ENCODE assay signal across 1 cellular context in the genomic region with DNA sequence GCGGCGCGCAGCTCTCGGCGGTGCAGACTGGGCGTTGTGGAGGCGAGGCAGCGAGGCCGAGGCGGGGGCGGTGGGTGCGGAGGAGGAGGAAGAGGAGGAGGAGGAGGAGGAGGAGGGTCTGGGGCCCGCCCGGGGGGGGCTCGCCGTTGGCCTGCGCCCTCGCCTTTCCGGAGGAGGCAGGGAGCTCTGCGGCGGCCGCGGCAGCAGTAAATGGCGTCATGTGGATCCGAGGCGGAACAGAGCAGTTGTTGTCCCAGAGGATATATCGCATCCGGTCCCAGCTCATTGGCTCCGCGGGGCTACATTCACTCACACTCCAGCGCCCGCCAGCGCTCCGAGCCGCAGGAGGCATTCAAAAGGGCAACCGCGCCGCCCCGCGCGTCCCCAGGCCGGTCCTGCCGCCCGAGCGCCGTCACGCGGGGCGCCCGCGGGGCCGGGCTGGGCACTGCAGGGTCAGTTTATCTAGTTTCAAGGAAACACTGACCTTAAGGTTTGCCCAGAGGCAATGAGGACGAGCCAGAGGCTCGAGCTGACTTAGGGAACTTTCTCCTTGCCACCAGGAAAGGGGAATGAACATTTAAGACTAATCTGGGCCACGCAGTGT.
A peak's percentile ranks its signal among the peaks of the same experiment; 100 is the strongest.
TF ChIP-seq lines count a peak whose summit lies in the region.

A gene with protein sequence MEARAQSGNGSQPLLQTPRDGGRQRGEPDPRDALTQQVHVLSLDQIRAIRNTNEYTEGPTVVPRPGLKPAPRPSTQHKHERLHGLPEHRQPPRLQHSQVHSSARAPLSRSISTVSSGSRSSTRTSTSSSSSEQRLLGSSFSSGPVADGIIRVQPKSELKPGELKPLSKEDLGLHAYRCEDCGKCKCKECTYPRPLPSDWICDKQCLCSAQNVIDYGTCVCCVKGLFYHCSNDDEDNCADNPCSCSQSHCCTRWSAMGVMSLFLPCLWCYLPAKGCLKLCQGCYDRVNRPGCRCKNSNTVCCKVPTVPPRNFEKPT (minus strand): TSS at position 29 of the 604 bp plus-strand sequence. CDS start 3,421 bp downstream, outside the sequence.

TF ChIP-seq in HepG2, 621 proteins besides CTCF, POLR2A, EP300 and RAD21 (continued from another document and continues in another):
- peak; percentile 35 for TF ChIP-seq RXRB (CRISPR knock-in tag; IDR thresholded peaks at IDR 0.05; ENCODE audit: borderline replicate concordance)
- TF ChIP-seq ZNF615 (CRISPR knock-in tag; IDR thresholded peaks at IDR 0.05; ENCODE audit: borderline replicate concordance), result no peak
- TF ChIP-seq, protein P1, sequence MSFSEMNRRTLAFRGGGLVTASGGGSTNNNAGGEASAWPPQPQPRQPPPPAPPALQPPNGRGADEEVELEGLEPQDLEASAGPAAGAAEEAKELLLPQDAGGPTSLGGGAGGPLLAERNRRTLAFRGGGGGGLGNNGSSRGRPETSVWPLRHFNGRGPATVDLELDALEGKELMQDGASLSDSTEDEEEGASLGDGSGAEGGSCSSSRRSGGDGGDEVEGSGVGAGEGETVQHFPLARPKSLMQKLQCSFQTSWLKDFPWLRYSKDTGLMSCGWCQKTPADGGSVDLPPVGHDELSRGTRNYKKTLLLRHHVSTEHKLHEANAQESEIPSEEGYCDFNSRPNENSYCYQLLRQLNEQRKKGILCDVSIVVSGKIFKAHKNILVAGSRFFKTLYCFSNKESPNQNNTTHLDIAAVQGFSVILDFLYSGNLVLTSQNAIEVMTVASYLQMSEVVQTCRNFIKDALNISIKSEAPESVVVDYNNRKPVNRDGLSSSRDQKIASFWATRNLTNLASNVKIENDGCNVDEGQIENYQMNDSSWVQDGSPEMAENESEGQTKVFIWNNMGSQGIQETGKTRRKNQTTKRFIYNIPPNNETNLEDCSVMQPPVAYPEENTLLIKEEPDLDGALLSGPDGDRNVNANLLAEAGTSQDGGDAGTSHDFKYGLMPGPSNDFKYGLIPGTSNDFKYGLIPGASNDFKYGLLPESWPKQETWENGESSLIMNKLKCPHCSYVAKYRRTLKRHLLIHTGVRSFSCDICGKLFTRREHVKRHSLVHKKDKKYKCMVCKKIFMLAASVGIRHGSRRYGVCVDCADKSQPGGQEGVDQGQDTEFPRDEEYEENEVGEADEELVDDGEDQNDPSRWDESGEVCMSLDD (CRISPR knock-in tag; IDR thresholded peaks at IDR 0.05; ENCODE audit: borderline replicate concordance), result no peak
- TF ChIP-seq ZNF138 (CRISPR knock-in tag; IDR thresholded peaks at IDR 0.05; ENCODE audit: low read depth), result no peak
- no peak for TF ChIP-seq EZH2 (conservative IDR thresholded peaks at IDR 0.05; ENCODE audit: low read depth, low read length)
- TF ChIP-seq, protein P2, sequence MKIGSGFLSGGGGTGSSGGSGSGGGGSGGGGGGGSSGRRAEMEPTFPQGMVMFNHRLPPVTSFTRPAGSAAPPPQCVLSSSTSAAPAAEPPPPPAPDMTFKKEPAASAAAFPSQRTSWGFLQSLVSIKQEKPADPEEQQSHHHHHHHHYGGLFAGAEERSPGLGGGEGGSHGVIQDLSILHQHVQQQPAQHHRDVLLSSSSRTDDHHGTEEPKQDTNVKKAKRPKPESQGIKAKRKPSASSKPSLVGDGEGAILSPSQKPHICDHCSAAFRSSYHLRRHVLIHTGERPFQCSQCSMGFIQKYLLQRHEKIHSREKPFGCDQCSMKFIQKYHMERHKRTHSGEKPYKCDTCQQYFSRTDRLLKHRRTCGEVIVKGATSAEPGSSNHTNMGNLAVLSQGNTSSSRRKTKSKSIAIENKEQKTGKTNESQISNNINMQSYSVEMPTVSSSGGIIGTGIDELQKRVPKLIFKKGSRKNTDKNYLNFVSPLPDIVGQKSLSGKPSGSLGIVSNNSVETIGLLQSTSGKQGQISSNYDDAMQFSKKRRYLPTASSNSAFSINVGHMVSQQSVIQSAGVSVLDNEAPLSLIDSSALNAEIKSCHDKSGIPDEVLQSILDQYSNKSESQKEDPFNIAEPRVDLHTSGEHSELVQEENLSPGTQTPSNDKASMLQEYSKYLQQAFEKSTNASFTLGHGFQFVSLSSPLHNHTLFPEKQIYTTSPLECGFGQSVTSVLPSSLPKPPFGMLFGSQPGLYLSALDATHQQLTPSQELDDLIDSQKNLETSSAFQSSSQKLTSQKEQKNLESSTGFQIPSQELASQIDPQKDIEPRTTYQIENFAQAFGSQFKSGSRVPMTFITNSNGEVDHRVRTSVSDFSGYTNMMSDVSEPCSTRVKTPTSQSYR (CRISPR knock-in tag; IDR thresholded peaks at IDR 0.05; ENCODE audit: borderline replicate concordance), result peak; percentile 35; the same call in 1 of the 2 replicates
- no peak for TF ChIP-seq ZNF431 (CRISPR knock-in tag; IDR thresholded peaks at IDR 0.05; ENCODE audit: borderline replicate concordance, low read depth)
- peak; percentile 65; the same call in 1 of the 2 replicates for TF ChIP-seq ZBTB21 (CRISPR knock-in tag; IDR thresholded peaks at IDR 0.05)
- no peak for TF ChIP-seq ZFP36L2 (CRISPR knock-in tag; IDR thresholded peaks at IDR 0.05)
- no peak for TF ChIP-seq ARNTL (CRISPR knock-in tag; IDR thresholded peaks at IDR 0.05)
- TF ChIP-seq GZF1 (CRISPR knock-in tag; IDR thresholded peaks at IDR 0.05), result 0 out of 2 replicates have a peak, but pooled peaks have one; percentile 20
- no peak for TF ChIP-seq ZSCAN22 (CRISPR knock-in tag; IDR thresholded peaks at IDR 0.05)
- no peak for TF ChIP-seq ZNF430 (CRISPR knock-in tag; IDR thresholded peaks at IDR 0.05)
- no peak for TF ChIP-seq TCF7 (IDR thresholded peaks at IDR 0.05; ENCODE audit: low read depth)
- no peak for TF ChIP-seq MAF1 (CRISPR knock-in tag; IDR thresholded peaks at IDR 0.05; ENCODE audit: borderline replicate concordance)
- no peak for TF ChIP-seq HMGA1 (CRISPR knock-in tag; conservative IDR thresholded peaks at IDR 0.05)
- TF ChIP-seq TARDBP (CRISPR knock-in tag; IDR thresholded peaks at IDR 0.05), result no peak
- no peak for TF ChIP-seq NR2F6 (IDR thresholded peaks at IDR 0.05)
- TF ChIP-seq NR2F6 (CRISPR knock-in tag; IDR thresholded peaks at IDR 0.05), result no peak
- 0 out of 2 replicates have a peak, but pooled peaks have one; percentile 49 for TF ChIP-seq ZNF670 (CRISPR knock-in tag; IDR thresholded peaks at IDR 0.05; ENCODE audit: borderline replicate concordance)
- TF ChIP-seq GABPB1 (CRISPR knock-in tag; IDR thresholded peaks at IDR 0.05), result peak; percentile 89
- TF ChIP-seq CEBPB (IDR thresholded peaks at IDR 0.05; ENCODE audit: borderline replicate concordance, low read depth, low read length), result no peak
- no peak for TF ChIP-seq MBD4 (IDR thresholded peaks at IDR 0.05; ENCODE audit: borderline replicate concordance, low read length)
- no peak for TF ChIP-seq TGIF2 (CRISPR knock-in tag; IDR thresholded peaks at IDR 0.05)
- TF ChIP-seq ZNF7 (CRISPR knock-in tag; IDR thresholded peaks at IDR 0.05), result no peak
- no peak for TF ChIP-seq ZMAT3 (CRISPR knock-in tag; conservative IDR thresholded peaks at IDR 0.05)
- TF ChIP-seq ZNF251 (CRISPR knock-in tag; IDR thresholded peaks at IDR 0.05), result no peak
- TF ChIP-seq, protein P3, sequence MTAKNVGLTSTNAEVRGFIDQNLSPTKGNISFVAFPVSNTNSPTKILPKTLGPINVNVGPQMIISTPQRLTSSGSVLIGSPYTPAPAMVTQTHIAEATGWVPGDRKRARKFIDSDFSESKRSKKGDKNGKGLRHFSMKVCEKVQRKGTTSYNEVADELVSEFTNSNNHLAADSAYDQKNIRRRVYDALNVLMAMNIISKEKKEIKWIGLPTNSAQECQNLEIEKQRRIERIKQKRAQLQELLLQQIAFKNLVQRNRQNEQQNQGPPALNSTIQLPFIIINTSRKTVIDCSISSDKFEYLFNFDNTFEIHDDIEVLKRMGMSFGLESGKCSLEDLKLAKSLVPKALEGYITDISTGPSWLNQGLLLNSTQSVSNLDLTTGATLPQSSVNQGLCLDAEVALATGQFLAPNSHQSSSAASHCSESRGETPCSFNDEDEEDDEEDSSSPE (CRISPR knock-in tag; IDR thresholded peaks at IDR 0.05), result peak; percentile 70; the same call in 1 of the 2 replicates
- 0 out of 2 replicates have a peak, but pooled peaks have one; percentile 66 for TF ChIP-seq NFKB2 (CRISPR knock-in tag; IDR thresholded peaks at IDR 0.05; ENCODE audit: borderline replicate concordance)
- TF ChIP-seq AHR (CRISPR knock-in tag; IDR thresholded peaks at IDR 0.05), result no peak
- TF ChIP-seq EHMT2 (IDR thresholded peaks at IDR 0.05; ENCODE audit: borderline replicate concordance, low read depth, low read length), result no peak
- no peak for TF ChIP-seq SNAI1 (CRISPR knock-in tag; IDR thresholded peaks at IDR 0.05; ENCODE audit: borderline replicate concordance)
- no peak for TF ChIP-seq ZNF629 (CRISPR knock-in tag; conservative IDR thresholded peaks at IDR 0.05)
- no peak for TF ChIP-seq ETV6 (CRISPR knock-in tag; conservative IDR thresholded peaks at IDR 0.05)
- no peak for TF ChIP-seq SMARCC2 (IDR thresholded peaks at IDR 0.05)
- TF ChIP-seq NFE2L1 (CRISPR knock-in tag; IDR thresholded peaks at IDR 0.05; ENCODE audit: borderline replicate concordance), result no peak
- no peak for TF ChIP-seq CC2D1A (CRISPR knock-in tag; IDR thresholded peaks at IDR 0.05)
- TF ChIP-seq, protein P4, sequence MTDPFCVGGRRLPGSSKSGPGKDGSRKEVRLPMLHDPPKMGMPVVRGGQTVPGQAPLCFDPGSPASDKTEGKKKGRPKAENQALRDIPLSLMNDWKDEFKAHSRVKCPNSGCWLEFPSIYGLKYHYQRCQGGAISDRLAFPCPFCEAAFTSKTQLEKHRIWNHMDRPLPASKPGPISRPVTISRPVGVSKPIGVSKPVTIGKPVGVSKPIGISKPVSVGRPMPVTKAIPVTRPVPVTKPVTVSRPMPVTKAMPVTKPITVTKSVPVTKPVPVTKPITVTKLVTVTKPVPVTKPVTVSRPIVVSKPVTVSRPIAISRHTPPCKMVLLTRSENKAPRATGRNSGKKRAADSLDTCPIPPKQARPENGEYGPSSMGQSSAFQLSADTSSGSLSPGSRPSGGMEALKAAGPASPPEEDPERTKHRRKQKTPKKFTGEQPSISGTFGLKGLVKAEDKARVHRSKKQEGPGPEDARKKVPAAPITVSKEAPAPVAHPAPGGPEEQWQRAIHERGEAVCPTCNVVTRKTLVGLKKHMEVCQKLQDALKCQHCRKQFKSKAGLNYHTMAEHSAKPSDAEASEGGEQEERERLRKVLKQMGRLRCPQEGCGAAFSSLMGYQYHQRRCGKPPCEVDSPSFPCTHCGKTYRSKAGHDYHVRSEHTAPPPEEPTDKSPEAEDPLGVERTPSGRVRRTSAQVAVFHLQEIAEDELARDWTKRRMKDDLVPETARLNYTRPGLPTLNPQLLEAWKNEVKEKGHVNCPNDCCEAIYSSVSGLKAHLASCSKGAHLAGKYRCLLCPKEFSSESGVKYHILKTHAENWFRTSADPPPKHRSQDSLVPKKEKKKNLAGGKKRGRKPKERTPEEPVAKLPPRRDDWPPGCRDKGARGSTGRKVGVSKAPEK (CRISPR knock-in tag; IDR thresholded peaks at IDR 0.05; ENCODE audit: borderline replicate concordance), result no peak
- TF ChIP-seq GTF3A (CRISPR knock-in tag; conservative IDR thresholded peaks at IDR 0.05), result no peak
- no peak for TF ChIP-seq TAF15 (IDR thresholded peaks at IDR 0.05; ENCODE audit: low read depth, low read length, poor library complexity, severe bottlenecking)
- TF ChIP-seq, protein P5, sequence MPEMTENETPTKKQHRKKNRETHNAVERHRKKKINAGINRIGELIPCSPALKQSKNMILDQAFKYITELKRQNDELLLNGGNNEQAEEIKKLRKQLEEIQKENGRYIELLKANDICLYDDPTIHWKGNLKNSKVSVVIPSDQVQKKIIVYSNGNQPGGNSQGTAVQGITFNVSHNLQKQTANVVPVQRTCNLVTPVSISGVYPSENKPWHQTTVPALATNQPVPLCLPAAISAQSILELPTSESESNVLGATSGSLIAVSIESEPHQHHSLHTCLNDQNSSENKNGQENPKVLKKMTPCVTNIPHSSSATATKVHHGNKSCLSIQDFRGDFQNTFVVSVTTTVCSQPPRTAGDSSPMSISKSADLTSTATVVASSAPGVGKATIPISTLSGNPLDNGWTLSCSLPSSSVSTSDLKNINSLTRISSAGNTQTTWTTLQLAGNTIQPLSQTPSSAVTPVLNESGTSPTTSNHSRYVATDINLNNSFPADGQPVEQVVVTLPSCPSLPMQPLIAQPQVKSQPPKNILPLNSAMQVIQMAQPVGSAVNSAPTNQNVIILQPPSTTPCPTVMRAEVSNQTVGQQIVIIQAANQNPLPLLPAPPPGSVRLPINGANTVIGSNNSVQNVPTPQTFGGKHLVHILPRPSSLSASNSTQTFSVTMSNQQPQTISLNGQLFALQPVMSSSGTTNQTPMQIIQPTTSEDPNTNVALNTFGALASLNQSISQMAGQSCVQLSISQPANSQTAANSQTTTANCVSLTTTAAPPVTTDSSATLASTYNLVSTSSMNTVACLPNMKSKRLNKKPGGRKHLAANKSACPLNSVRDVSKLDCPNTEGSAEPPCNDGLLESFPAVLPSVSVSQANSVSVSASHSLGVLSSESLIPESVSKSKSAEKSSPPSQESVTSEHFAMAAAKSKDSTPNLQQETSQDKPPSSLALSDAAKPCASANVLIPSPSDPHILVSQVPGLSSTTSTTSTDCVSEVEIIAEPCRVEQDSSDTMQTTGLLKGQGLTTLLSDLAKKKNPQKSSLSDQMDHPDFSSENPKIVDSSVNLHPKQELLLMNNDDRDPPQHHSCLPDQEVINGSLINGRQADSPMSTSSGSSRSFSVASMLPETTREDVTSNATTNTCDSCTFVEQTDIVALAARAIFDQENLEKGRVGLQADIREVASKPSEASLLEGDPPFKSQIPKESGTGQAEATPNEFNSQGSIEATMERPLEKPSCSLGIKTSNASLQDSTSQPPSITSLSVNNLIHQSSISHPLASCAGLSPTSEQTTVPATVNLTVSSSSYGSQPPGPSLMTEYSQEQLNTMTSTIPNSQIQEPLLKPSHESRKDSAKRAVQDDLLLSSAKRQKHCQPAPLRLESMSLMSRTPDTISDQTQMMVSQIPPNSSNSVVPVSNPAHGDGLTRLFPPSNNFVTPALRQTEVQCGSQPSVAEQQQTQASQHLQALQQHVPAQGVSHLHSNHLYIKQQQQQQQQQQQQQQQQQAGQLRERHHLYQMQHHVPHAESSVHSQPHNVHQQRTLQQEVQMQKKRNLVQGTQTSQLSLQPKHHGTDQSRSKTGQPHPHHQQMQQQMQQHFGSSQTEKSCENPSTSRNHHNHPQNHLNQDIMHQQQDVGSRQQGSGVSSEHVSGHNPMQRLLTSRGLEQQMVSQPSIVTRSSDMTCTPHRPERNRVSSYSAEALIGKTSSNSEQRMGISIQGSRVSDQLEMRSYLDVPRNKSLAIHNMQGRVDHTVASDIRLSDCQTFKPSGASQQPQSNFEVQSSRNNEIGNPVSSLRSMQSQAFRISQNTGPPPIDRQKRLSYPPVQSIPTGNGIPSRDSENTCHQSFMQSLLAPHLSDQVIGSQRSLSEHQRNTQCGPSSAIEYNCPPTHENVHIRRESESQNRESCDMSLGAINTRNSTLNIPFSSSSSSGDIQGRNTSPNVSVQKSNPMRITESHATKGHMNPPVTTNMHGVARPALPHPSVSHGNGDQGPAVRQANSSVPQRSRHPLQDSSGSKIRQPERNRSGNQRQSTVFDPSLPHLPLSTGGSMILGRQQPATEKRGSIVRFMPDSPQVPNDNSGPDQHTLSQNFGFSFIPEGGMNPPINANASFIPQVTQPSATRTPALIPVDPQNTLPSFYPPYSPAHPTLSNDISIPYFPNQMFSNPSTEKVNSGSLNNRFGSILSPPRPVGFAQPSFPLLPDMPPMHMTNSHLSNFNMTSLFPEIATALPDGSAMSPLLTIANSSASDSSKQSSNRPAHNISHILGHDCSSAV (CRISPR knock-in tag; IDR thresholded peaks at IDR 0.05; ENCODE audit: borderline replicate concordance), result no peak
- no peak for TF ChIP-seq GLI4 (CRISPR knock-in tag; IDR thresholded peaks at IDR 0.05; ENCODE audit: borderline replicate concordance)
- TF ChIP-seq ZEB1 (IDR thresholded peaks at IDR 0.05; ENCODE audit: insufficient replicate concordance, low read depth), result no peak
- TF ChIP-seq ZNF253 (CRISPR knock-in tag; IDR thresholded peaks at IDR 0.05; ENCODE audit: borderline replicate concordance), result no peak
- peak; percentile 14; the same call in 1 of the 2 replicates for TF ChIP-seq MEF2D (CRISPR knock-in tag; IDR thresholded peaks at IDR 0.05)
- TF ChIP-seq ZNF292 (CRISPR knock-in tag; IDR thresholded peaks at IDR 0.05; ENCODE audit: borderline replicate concordance, low read depth), result peak; percentile 67
